19 cellular contexts compared by ENCODE assay signal in genomic region chr3:49054344-49054862, GRCh38. TPM values are rescaled to one million over a fixed set of nuclear protein-coding genes. Genes with fewer than 3 reads are reported as not detected.
DNase-seq lines count a peak whose midpoint lies in the region; ATAC-seq, FAIRE-seq and TF ChIP-seq lines count a peak whose summit lies in the region.
"Had no signal": no experiment of that assay in that cellular context is flagged by ENCODE, and none has a peak within 500 bp of the region (broad histone marks: within the 10 kb centered on the region; RNA-seq: fewer than 3 reads in every experiment).

No MANE protein-coding gene starts in this region.

- TF ChIP-seq CTCF in HepG2 (CRISPR knock-in tag; IDR thresholded peaks at IDR 0.05) (no peak), right lobe of liver (IDR thresholded peaks at IDR 0.05) (no peak), fibroblast of villous mesenchyme (IDR thresholded peaks at IDR 0.05; ENCODE audit: insufficient read depth, low read depth, low read length) (no peak), endothelial cell (IDR thresholded peaks at IDR 0.05; ENCODE audit: unreplicated experiment) (no peak), RWPE1 (conservative IDR thresholded peaks at IDR 0.05; ENCODE audit: low read depth) (no peak)

- TF ChIP-seq RAD21 in HepG2 (CRISPR knock-in tag; IDR thresholded peaks at IDR 0.05), result no peak

- 0 out of 2 replicates have a peak, but pooled peaks cover 5% of the 10 kb centered on the region for H4K20me1 ChIP-seq in HepG2 (ENCODE audit: insufficient read depth, low read length)

- no peak for TF ChIP-seq POLR2A in HepG2 (IDR thresholded peaks at IDR 0.05; ENCODE audit: insufficient read depth in 1 of 2, low read depth in 2 of 2, low read length in 2 of 2)
- TF ChIP-seq POLR2A in right lobe of liver (IDR thresholded peaks at IDR 0.05), result no peak

- no peak overlapping the region for H3K4me3 Mint-ChIP-seq in IgD-negative memory B cell
- no peak overlapping the region for H3K4me3 Mint-ChIP-seq in endothelial cell (ENCODE audit: unreplicated experiment)
- H3K4me3 Mint-ChIP-seq: GM23338 had no signal

- CTCF ChIA-PET in HepG2 (lab: Yijun Ruan, JAX; ENCODE audit: low intra/inter-chr PET ratio, low total read pairs) (no interaction called here), RWPE1 (lab: Yijun Ruan, JAX) (no interaction called here)

- no peaks in the 10 kb centered on the region for H3K9me3 Mint-ChIP-seq in IgD-negative memory B cell
- no peaks in the 10 kb centered on the region for H3K9me3 Mint-ChIP-seq in endothelial cell (ENCODE audit: unreplicated experiment)
- H3K9me3 Mint-ChIP-seq: GM23338 had no signal

- no peak overlapping the region for H2AFZ ChIP-seq in HepG2 (ENCODE audit: low read length)
- H2AFZ ChIP-seq: GM23338 had no signal

- DNase-seq in HepG2 (ENCODE audit: low spot score), result no peak
- no peak for DNase-seq in right lobe of liver
- DNase-seq in fibroblast of villous mesenchyme (ENCODE audit: low read depth), result peak; percentile 13
- no peak for DNase-seq in endothelial cell (ENCODE audit: low spot score)
- DNase-seq in NCI-H1694 treated with DMSO at 0.1 percent for 48 hours (lab: John Stamatoyannopoulos, UW), result no peak
- no peak for DNase-seq in RWPE1 (ENCODE audit: low spot score)
- DNase-seq: DMS79, KBM-7, NCI-H1417 treated with DMSO at 0.1 percent for 48 hours, NCI-H1930, NCI-H226, NCI-H524 treated with DMSO at 0.1 percent for 48 hours had no signal

- H3K27ac Mint-ChIP-seq in IgD-negative memory B cell (peak overlapping the region in 2 of 3 donors; percentile 32 to 57), endothelial cell (ENCODE audit: unreplicated experiment) (no peak overlapping the region)
- H3K27ac Mint-ChIP-seq: GM23338 had no signal

- intact Hi-C loops in HepG2 (cut with micrococcal nuclease; ENCODE audit: unreplicated experiment), result no loop called here
- intact Hi-C loops in right lobe of liver (cut with DNase I), result no loop called here

- H3K27ac ChIP-seq in HepG2 (ENCODE audit: extremely low read length, insufficient read depth, low read length), result no peak overlapping the region
- no peak overlapping the region for H3K27ac ChIP-seq in right lobe of liver
- H3K27ac ChIP-seq in RWPE1, result no peak overlapping the region
- H3K27ac ChIP-seq: BLaER1 had no signal

- POLR2A ChIA-PET in HepG2 (lab: Yijun Ruan, JAX) (interaction anchor here (1.5 kb wide), 1 partner anchor 25 kb away, joined by 4 read pairs; the partner anchor contains the start of gene IMPDH2), RWPE1 (lab: Yijun Ruan, JAX; ENCODE audit: low non-redundant PET) (no interaction called here)

- H3K9ac ChIP-seq in HepG2 (ENCODE audit: insufficient read depth, low read depth, low read length), result no peak overlapping the region
- H3K9ac ChIP-seq: BLaER1 had no signal

- H3K4me3 ChIP-seq in HepG2 (replicated peaks in 1 of 3; ENCODE audit: insufficient read depth in 1 of 3, low read depth in 2 of 3, low read length in 3 of 3), result no peak overlapping the region
- H3K4me3 ChIP-seq in right lobe of liver, result no peak overlapping the region
- H3K4me3 ChIP-seq in fibroblast of villous mesenchyme (ENCODE audit: low read depth, low read length), result no peak overlapping the region
- H3K4me3 ChIP-seq: BLaER1, GM23338 had no signal

- H3K36me3 Mint-ChIP-seq in IgD-negative memory B cell, result peaks cover 6% of the 10 kb centered on the region
- peaks cover 40% of the 10 kb centered on the region for H3K36me3 Mint-ChIP-seq in endothelial cell (ENCODE audit: low read depth, unreplicated experiment)

- no peak for FAIRE-seq in HepG2 (lab: Jason Lieb, UNC)
- FAIRE-seq: GM12892, GM18507 had no signal

- H3K4me1 Mint-ChIP-seq in IgD-negative memory B cell (peaks cover 3 to 8% (median 5%) of the 10 kb centered on the region in 3 donors), endothelial cell (ENCODE audit: unreplicated experiment) (peaks cover 3% of the 10 kb centered on the region)
- H3K4me1 Mint-ChIP-seq: GM23338 had no signal

- no peak for ATAC-seq in HepG2
- no peak for ATAC-seq in right lobe of liver
- ATAC-seq: GM23338, HCT116, Panc1 had no signal

- TF ChIP-seq EP300 in HepG2 (IDR thresholded peaks at IDR 0.05; ENCODE audit: low read depth in 2 of 2, low read length in 2 of 2) (no peak), HepG2 (CRISPR knock-in tag; IDR thresholded peaks at IDR 0.05; ENCODE audit: borderline replicate concordance) (no peak)

- no peak overlapping the region for H3K4me2 ChIP-seq in HepG2 (ENCODE audit: low read depth, low read length)
- H3K4me2 ChIP-seq: BLaER1, GM23338 had no signal

- H3K4me1 ChIP-seq in HepG2 (ENCODE audit: insufficient read depth, low read length) (peaks cover 27% of the 10 kb centered on the region), right lobe of liver (no peaks in the 10 kb centered on the region)
- H3K4me1 ChIP-seq: BLaER1 had no signal

- H3K27me3 Mint-ChIP-seq in IgD-negative memory B cell, result no peaks in the 10 kb centered on the region
- H3K27me3 Mint-ChIP-seq in endothelial cell (ENCODE audit: unreplicated experiment), result peaks cover 4% of the 10 kb centered on the region

- H3K9me3 ChIP-seq in HepG2 (ENCODE audit: low read length), result no peaks in the 10 kb centered on the region
- no peaks in the 10 kb centered on the region for H3K9me3 ChIP-seq in right lobe of liver
- H3K9me3 ChIP-seq: BLaER1 had no signal

- 100% methylated on average over 2 of the region's 2 CpGs for WGBS in HepG2 (ENCODE audit: low lambda C conversion rate)
- 83% methylated on average over 2 of the region's 2 CpGs for WGBS in right lobe of liver (ENCODE audit: insufficient coverage, low coverage, low lambda C conversion rate, missing lambda C conversion rate)

- H3K27me3 ChIP-seq in HepG2 (ENCODE audit: control insufficient read depth in 1 of 2, insufficient read depth in 2 of 2, low read length in 2 of 2), result no peaks in the 10 kb centered on the region
- no peaks in the 10 kb centered on the region for H3K27me3 ChIP-seq in right lobe of liver
- H3K27me3 ChIP-seq: BLaER1 had no signal

- H3K79me2 ChIP-seq in HepG2 (ENCODE audit: insufficient read depth, low read length), result peaks cover 4% of the 10 kb centered on the region

- no TSS peak for BruUV-seq in HepG2 (replicated peaks; lab: Mats Ljungman, UMichigan)

- peaks cover 30 to 64% of the 10 kb centered on the region in 2 experiments for H3K36me3 ChIP-seq in HepG2 (replicated peaks in 1 of 2; ENCODE audit: control insufficient read depth in 1 of 2, insufficient read depth in 2 of 2, low read length in 2 of 2)
- H3K36me3 ChIP-seq in right lobe of liver, result peaks cover 9 to 41% (median 15%) of the 10 kb centered on the region in 4 donors

- in situ Hi-C loops in HepG2 (cut with HindIII; ENCODE audit: extremely low pct_ligation_motif_present, low pct_unique_long_range_greater_than_20kb), result no loop called here

RNA-seq across cellular contexts. Expression of gene IMPDH2, which starts 25.2 kb away (rescaled TPM):
- total RNA-seq in HepG2 (2016; rRNA removed; fragmentation: Illumina TruSeq; extraction: Trizol), result 260 and 344 TPM in 2 replicates
- total RNA-seq in HepG2 (2016; cell fraction: cytosol; rRNA removed; fragmentation: Illumina TruSeq; extraction: Trizol; ENCODE audit: low read depth), result 94.1 and 106 TPM in 2 replicates
- total RNA-seq in HepG2 (2016; cell fraction: insoluble cytoplasmic fraction; rRNA removed; fragmentation: Illumina TruSeq; extraction: Trizol), result 263 and 346 TPM in 2 replicates
- total RNA-seq in HepG2 (2016; cell fraction: membrane; rRNA removed; fragmentation: Illumina TruSeq; extraction: Trizol), result 186 and 193 TPM in 2 replicates
- total RNA-seq in HepG2 (2016; cell fraction: nucleus; rRNA removed; fragmentation: Illumina TruSeq; extraction: Trizol), result 117 and 127 TPM in 2 replicates
- polyA plus RNA-seq in HepG2 (2011; rRNA removed), result 248 and 252 TPM in 2 replicates
- 227 and 254 TPM in 2 replicates for polyA plus RNA-seq in HepG2 (2011; cell fraction: cytosol; rRNA removed)
- polyA plus RNA-seq in HepG2 (2011; cell fraction: nucleus; rRNA removed), result 167 and 184 TPM in 2 replicates
- 171 and 213 TPM in 2 replicates for polyA plus RNA-seq in HepG2 (2012)
- 80.1 and 88.8 TPM in 2 replicates for polyA plus RNA-seq in HepG2 (2016; cell fraction: cytosol; fragmentation: Illumina TruSeq; extraction: Trizol; ENCODE audit: low read depth)
- polyA plus RNA-seq in HepG2 (2016; cell fraction: insoluble cytoplasmic fraction; fragmentation: Illumina TruSeq; extraction: Trizol; ENCODE audit: low read depth), result 319 and 340 TPM in 2 replicates
- polyA plus RNA-seq in HepG2 (2016; cell fraction: membrane; fragmentation: Illumina TruSeq; extraction: Trizol; ENCODE audit: low read depth), result 142 and 165 TPM in 2 replicates
- polyA plus RNA-seq in HepG2 (2016; cell fraction: nucleus; fragmentation: Illumina TruSeq; extraction: Trizol; ENCODE audit: insufficient read depth, low read depth), result 169 and 178 TPM in 2 replicates
- polyA minus RNA-seq in HepG2 (2011; rRNA and poly(A)+ RNA removed; ENCODE audit: low replicate concordance), result 431 and 698 TPM in 2 replicates
- polyA minus RNA-seq in HepG2 (2011; cell fraction: cytosol; rRNA and poly(A)+ RNA removed), result 171 and 193 TPM in 2 replicates
- 84.5 and 109 TPM in 2 replicates for polyA minus RNA-seq in HepG2 (2011; cell fraction: nucleus; rRNA and poly(A)+ RNA removed)
- 10 to 100 TPM; 32.0 to 57.3 (median 39.0) TPM for total RNA-seq in right lobe of liver
- polyA plus RNA-seq in IgD-negative memory B cell, result 96.7 TPM
- total RNA-seq in fibroblast of villous mesenchyme, result 225 and 260 TPM in 2 replicates
- 111 TPM for total RNA-seq in endothelial cell (ENCODE audit: unreplicated experiment)

RNA-seq across cellular contexts. Expression of gene NDUFAF3, which starts 32.5 kb away (rescaled TPM):
- total RNA-seq in HepG2 (2016; rRNA removed; fragmentation: Illumina TruSeq; extraction: Trizol), result 50.0 and 51.9 TPM in 2 replicates
- 26.9 and 32.9 TPM in 2 replicates for total RNA-seq in HepG2 (2016; cell fraction: cytosol; rRNA removed; fragmentation: Illumina TruSeq; extraction: Trizol; ENCODE audit: low read depth)
- total RNA-seq in HepG2 (2016; cell fraction: insoluble cytoplasmic fraction; rRNA removed; fragmentation: Illumina TruSeq; extraction: Trizol), result 52.3 and 61.1 TPM in 2 replicates
- total RNA-seq in HepG2 (2016; cell fraction: membrane; rRNA removed; fragmentation: Illumina TruSeq; extraction: Trizol), result 26.1 and 38.8 TPM in 2 replicates
- 24.4 and 30.9 TPM in 2 replicates for total RNA-seq in HepG2 (2016; cell fraction: nucleus; rRNA removed; fragmentation: Illumina TruSeq; extraction: Trizol)
- polyA plus RNA-seq in HepG2 (2011; rRNA removed), result 39.0 and 42.0 TPM in 2 replicates
- polyA plus RNA-seq in HepG2 (2011; cell fraction: cytosol; rRNA removed), result 32.1 and 56.3 TPM in 2 replicates
- 29.5 and 32.3 TPM in 2 replicates for polyA plus RNA-seq in HepG2 (2011; cell fraction: nucleus; rRNA removed)
- polyA plus RNA-seq in HepG2 (2012), result 31.0 and 39.6 TPM in 2 replicates
- polyA plus RNA-seq in HepG2 (2016; cell fraction: cytosol; fragmentation: Illumina TruSeq; extraction: Trizol; ENCODE audit: low read depth), result 31.0 and 36.1 TPM in 2 replicates
- polyA plus RNA-seq in HepG2 (2016; cell fraction: insoluble cytoplasmic fraction; fragmentation: Illumina TruSeq; extraction: Trizol; ENCODE audit: low read depth), result 63.6 and 69.8 TPM in 2 replicates
- polyA plus RNA-seq in HepG2 (2016; cell fraction: membrane; fragmentation: Illumina TruSeq; extraction: Trizol; ENCODE audit: low read depth), result 28.9 and 36.0 TPM in 2 replicates
- polyA plus RNA-seq in HepG2 (2016; cell fraction: nucleus; fragmentation: Illumina TruSeq; extraction: Trizol; ENCODE audit: insufficient read depth, low read depth), result 39.0 and 43.6 TPM in 2 replicates
- polyA minus RNA-seq in HepG2 (2011; rRNA and poly(A)+ RNA removed; ENCODE audit: low replicate concordance), result 70.8 and 119 TPM in 2 replicates
- 23.8 and 35.3 TPM in 2 replicates for polyA minus RNA-seq in HepG2 (2011; cell fraction: cytosol; rRNA and poly(A)+ RNA removed)
- 27.4 and 27.9 TPM in 2 replicates for polyA minus RNA-seq in HepG2 (2011; cell fraction: nucleus; rRNA and poly(A)+ RNA removed)
- total RNA-seq in right lobe of liver, result 100 to 1,000 TPM in 1 of 6 experiments, 10 to 100 TPM in 5; 39.2 to 100 (median 44.8) TPM
- polyA plus RNA-seq in IgD-negative memory B cell, result 188 TPM
- total RNA-seq in fibroblast of villous mesenchyme, result 39.3 and 48.3 TPM in 2 replicates
- 32.3 TPM for total RNA-seq in endothelial cell (ENCODE audit: unreplicated experiment)

RNA-seq across cellular contexts. Expression of gene DALRD3, which starts 36.0 kb away (rescaled TPM):
- total RNA-seq in HepG2 (2016; rRNA removed; fragmentation: Illumina TruSeq; extraction: Trizol), result 18.3 and 19.9 TPM in 2 replicates
- total RNA-seq in HepG2 (2016; cell fraction: cytosol; rRNA removed; fragmentation: Illumina TruSeq; extraction: Trizol; ENCODE audit: low read depth), result 8.0 and 9.1 TPM in 2 replicates
- 17.2 and 17.7 TPM in 2 replicates for total RNA-seq in HepG2 (2016; cell fraction: insoluble cytoplasmic fraction; rRNA removed; fragmentation: Illumina TruSeq; extraction: Trizol)
- total RNA-seq in HepG2 (2016; cell fraction: membrane; rRNA removed; fragmentation: Illumina TruSeq; extraction: Trizol), result 13.3 and 16.1 TPM in 2 replicates
- total RNA-seq in HepG2 (2016; cell fraction: nucleus; rRNA removed; fragmentation: Illumina TruSeq; extraction: Trizol), result 12.3 and 12.5 TPM in 2 replicates
- polyA plus RNA-seq in HepG2 (2011; rRNA removed), result 31.7 and 36.5 TPM in 2 replicates
- polyA plus RNA-seq in HepG2 (2011; cell fraction: cytosol; rRNA removed), result 28.5 and 42.5 TPM in 2 replicates
- polyA plus RNA-seq in HepG2 (2011; cell fraction: nucleus; rRNA removed), result 69.2 and 85.2 TPM in 2 replicates
- polyA plus RNA-seq in HepG2 (2012), result 10.7 and 12.1 TPM in 2 replicates
- 6.0 and 7.7 TPM in 2 replicates for polyA plus RNA-seq in HepG2 (2016; cell fraction: cytosol; fragmentation: Illumina TruSeq; extraction: Trizol; ENCODE audit: low read depth)
- polyA plus RNA-seq in HepG2 (2016; cell fraction: insoluble cytoplasmic fraction; fragmentation: Illumina TruSeq; extraction: Trizol; ENCODE audit: low read depth), result 16.3 and 17.2 TPM in 2 replicates
- 10.6 and 11.7 TPM in 2 replicates for polyA plus RNA-seq in HepG2 (2016; cell fraction: membrane; fragmentation: Illumina TruSeq; extraction: Trizol; ENCODE audit: low read depth)
- polyA plus RNA-seq in HepG2 (2016; cell fraction: nucleus; fragmentation: Illumina TruSeq; extraction: Trizol; ENCODE audit: insufficient read depth, low read depth), result 23.7 and 24.6 TPM in 2 replicates
- 62.8 and 69.7 TPM in 2 replicates for polyA minus RNA-seq in HepG2 (2011; rRNA and poly(A)+ RNA removed; ENCODE audit: low replicate concordance)
- 9.5 and 20.9 TPM in 2 replicates for polyA minus RNA-seq in HepG2 (2011; cell fraction: cytosol; rRNA and poly(A)+ RNA removed)
- 11.2 and 17.4 TPM in 2 replicates for polyA minus RNA-seq in HepG2 (2011; cell fraction: nucleus; rRNA and poly(A)+ RNA removed)
- total RNA-seq in right lobe of liver, result 10 to 100 TPM in 2 of 6 experiments, 1 to 10 TPM in 4; 7.5 to 17.0 (median 8.1) TPM
- 25.4 TPM for polyA plus RNA-seq in IgD-negative memory B cell
- total RNA-seq in fibroblast of villous mesenchyme, result 40.6 and 43.2 TPM in 2 replicates
- total RNA-seq in endothelial cell (ENCODE audit: unreplicated experiment), result 27.8 TPM

RNA-seq across cellular contexts. Expression of gene QRICH1, which starts 39.5 kb away (rescaled TPM):
- total RNA-seq in HepG2 (2016; rRNA removed; fragmentation: Illumina TruSeq; extraction: Trizol) (35.5 and 52.6 TPM in 2 replicates), right lobe of liver (10 to 100 TPM; 21.9 to 35.7 (median 31.7) TPM), fibroblast of villous mesenchyme (181 and 188 TPM in 2 replicates), endothelial cell (ENCODE audit: unreplicated experiment) (136 TPM)
- 266 and 294 TPM in 2 replicates for total RNA-seq in HepG2 (2016; cell fraction: cytosol; rRNA removed; fragmentation: Illumina TruSeq; extraction: Trizol; ENCODE audit: low read depth)
- 33.2 and 51.7 TPM in 2 replicates for total RNA-seq in HepG2 (2016; cell fraction: insoluble cytoplasmic fraction; rRNA removed; fragmentation: Illumina TruSeq; extraction: Trizol)
- total RNA-seq in HepG2 (2016; cell fraction: membrane; rRNA removed; fragmentation: Illumina TruSeq; extraction: Trizol), result 41.6 and 44.2 TPM in 2 replicates
- total RNA-seq in HepG2 (2016; cell fraction: nucleus; rRNA removed; fragmentation: Illumina TruSeq; extraction: Trizol), result 41.5 and 47.9 TPM in 2 replicates
- polyA plus RNA-seq in HepG2 (2011; rRNA removed) (97.3 and 102 TPM in 2 replicates), IgD-negative memory B cell (23.6 TPM)
- 42.9 and 53.6 TPM in 2 replicates for polyA plus RNA-seq in HepG2 (2011; cell fraction: cytosol; rRNA removed)
- polyA plus RNA-seq in HepG2 (2011; cell fraction: nucleus; rRNA removed), result 255 and 263 TPM in 2 replicates
- polyA plus RNA-seq in HepG2 (2012), result 28.8 and 36.3 TPM in 2 replicates
- polyA plus RNA-seq in HepG2 (2016; cell fraction: cytosol; fragmentation: Illumina TruSeq; extraction: Trizol; ENCODE audit: low read depth), result 2.6 and 2.7 TPM in 2 replicates
- 36.0 and 40.4 TPM in 2 replicates for polyA plus RNA-seq in HepG2 (2016; cell fraction: insoluble cytoplasmic fraction; fragmentation: Illumina TruSeq; extraction: Trizol; ENCODE audit: low read depth)
- 7.9 and 8.4 TPM in 2 replicates for polyA plus RNA-seq in HepG2 (2016; cell fraction: membrane; fragmentation: Illumina TruSeq; extraction: Trizol; ENCODE audit: low read depth)
- 124 and 129 TPM in 2 replicates for polyA plus RNA-seq in HepG2 (2016; cell fraction: nucleus; fragmentation: Illumina TruSeq; extraction: Trizol; ENCODE audit: insufficient read depth, low read depth)
- polyA minus RNA-seq in HepG2 (2011; rRNA and poly(A)+ RNA removed; ENCODE audit: low replicate concordance), result 112 and 145 TPM in 2 replicates
- polyA minus RNA-seq in HepG2 (2011; cell fraction: cytosol; rRNA and poly(A)+ RNA removed), result 63.6 and 68.3 TPM in 2 replicates
- polyA minus RNA-seq in HepG2 (2011; cell fraction: nucleus; rRNA and poly(A)+ RNA removed), result 49.3 and 63.3 TPM in 2 replicates

RNA-seq across cellular contexts. Expression of gene WDR6, which starts 47.2 kb away (rescaled TPM):
- total RNA-seq in HepG2 (2016; rRNA removed; fragmentation: Illumina TruSeq; extraction: Trizol) (71.2 and 73.4 TPM in 2 replicates), right lobe of liver (10 to 100 TPM; 35.7 to 72.9 (median 65.4) TPM), fibroblast of villous mesenchyme (75.6 and 77.3 TPM in 2 replicates), endothelial cell (ENCODE audit: unreplicated experiment) (148 TPM)
- 3.5 and 5.3 TPM in 2 replicates for total RNA-seq in HepG2 (2016; cell fraction: cytosol; rRNA removed; fragmentation: Illumina TruSeq; extraction: Trizol; ENCODE audit: low read depth)
- 62.0 and 83.0 TPM in 2 replicates for total RNA-seq in HepG2 (2016; cell fraction: insoluble cytoplasmic fraction; rRNA removed; fragmentation: Illumina TruSeq; extraction: Trizol)
- total RNA-seq in HepG2 (2016; cell fraction: membrane; rRNA removed; fragmentation: Illumina TruSeq; extraction: Trizol), result 11.9 and 16.0 TPM in 2 replicates
- total RNA-seq in HepG2 (2016; cell fraction: nucleus; rRNA removed; fragmentation: Illumina TruSeq; extraction: Trizol), result 75.4 and 75.5 TPM in 2 replicates
- polyA plus RNA-seq in HepG2 (2011; rRNA removed) (139 and 187 TPM in 2 replicates), IgD-negative memory B cell (81.4 TPM)
- polyA plus RNA-seq in HepG2 (2011; cell fraction: cytosol; rRNA removed), result 54.1 and 69.9 TPM in 2 replicates
- polyA plus RNA-seq in HepG2 (2011; cell fraction: nucleus; rRNA removed), result 948 and 1,074 TPM in 2 replicates
- 82.4 and 107 TPM in 2 replicates for polyA plus RNA-seq in HepG2 (2012)
- 3.7 and 3.8 TPM in 2 replicates for polyA plus RNA-seq in HepG2 (2016; cell fraction: cytosol; fragmentation: Illumina TruSeq; extraction: Trizol; ENCODE audit: low read depth)
- 65.3 and 72.1 TPM in 2 replicates for polyA plus RNA-seq in HepG2 (2016; cell fraction: insoluble cytoplasmic fraction; fragmentation: Illumina TruSeq; extraction: Trizol; ENCODE audit: low read depth)
- 8.5 and 9.3 TPM in 2 replicates for polyA plus RNA-seq in HepG2 (2016; cell fraction: membrane; fragmentation: Illumina TruSeq; extraction: Trizol; ENCODE audit: low read depth)
- 267 and 275 TPM in 2 replicates for polyA plus RNA-seq in HepG2 (2016; cell fraction: nucleus; fragmentation: Illumina TruSeq; extraction: Trizol; ENCODE audit: insufficient read depth, low read depth)
- polyA minus RNA-seq in HepG2 (2011; rRNA and poly(A)+ RNA removed; ENCODE audit: low replicate concordance), result 181 and 224 TPM in 2 replicates
- 39.8 and 50.4 TPM in 2 replicates for polyA minus RNA-seq in HepG2 (2011; cell fraction: cytosol; rRNA and poly(A)+ RNA removed)
- 60.6 and 69.1 TPM in 2 replicates for polyA minus RNA-seq in HepG2 (2011; cell fraction: nucleus; rRNA and poly(A)+ RNA removed)
